In the genomic region with DNA sequence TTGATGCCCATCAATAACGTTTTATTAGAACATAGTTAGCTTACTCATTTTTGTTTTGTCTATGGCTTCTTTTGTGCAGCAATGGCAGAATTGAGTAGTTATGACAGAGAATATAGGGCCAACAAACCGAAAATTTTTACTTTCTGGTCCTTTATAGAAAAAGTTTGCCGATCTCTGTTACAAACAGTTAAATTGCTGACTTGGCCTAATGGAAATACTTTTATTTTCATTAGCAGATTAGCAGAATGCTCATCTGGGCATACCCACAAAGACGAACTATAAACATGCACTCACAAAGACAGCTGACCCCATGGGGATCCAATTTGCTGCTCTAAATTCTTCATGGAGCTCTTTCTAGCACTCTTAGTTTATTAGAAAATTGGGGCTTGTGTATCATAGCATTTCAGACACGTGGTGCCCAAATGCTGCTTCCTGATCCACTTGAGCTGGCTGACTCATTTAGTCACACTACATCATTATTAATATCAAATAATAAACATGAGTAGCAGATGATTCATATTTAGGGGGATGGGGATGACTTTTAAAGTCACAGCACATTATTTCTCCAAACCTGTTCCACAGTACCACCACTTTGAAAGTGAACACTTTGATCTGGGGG, we compare ENCODE assay signal across 16 cellular contexts.
A peak's percentile ranks its signal among the peaks of the same experiment; 100 is the strongest.
DNase-seq lines count a peak whose midpoint lies in the region; ATAC-seq, FAIRE-seq and TF ChIP-seq lines count a peak whose summit lies in the region.
"Had no signal": no experiment of that assay in that cellular context is flagged by ENCODE, and none has a peak within 500 bp of the region (broad histone marks: within the 10 kb centered on the region; RNA-seq: fewer than 3 reads in every experiment).

No MANE protein-coding gene starts in this region.

- WGBS in neuronal stem cell (ENCODE audit: extremely low coverage in 2 of 2, insufficient read length in 2 of 2, insufficient replicate concordance in 1 of 2), 2 donors, result no CpG with 5 or more reads among the region's 5 CpGs

- peak; percentile 80 for DNase-seq in EL
- DNase-seq in NCI-H524 treated with DMSO at 0.1 percent for 48 hours (lab: John Stamatoyannopoulos, UW), result peak; percentile 55
- peak; percentile 88 for DNase-seq in endothelial cell of umbilical vein (ENCODE audit: low read depth, low spot score)
- DNase-seq in osteocyte (ENCODE audit: extremely low spot score, unreplicated experiment), result no peak
- no peak for DNase-seq in neuronal stem cell (ENCODE audit: low spot score)
- no peak for DNase-seq in activated CD8-positive, alpha-beta memory T cell treated with anti-CD3 and anti-CD28 coated beads, Interleukin-2, amount 10 ng/mL, durations not matched to agents 7 days and 5 days
- DNase-seq in type B pancreatic cell (ENCODE audit: extremely low spot score, unreplicated experiment), result no peak
- DNase-seq in stimulated activated naive B cell treated with anti-CD40 and anti-IgM and Interleukin-4, amounts not matched to agents 10 μg/mL and 1 μg/mL and 100 μg/mL, for 72 hours, result no peak
- DNase-seq: activated CD4-positive, CD25-positive, alpha-beta regulatory T cell; central memory CD4-positive, alpha-beta T cell; DND-41; head of caudate nucleus; NCI-H1930; Peyer's patch; thyroid gland had no signal

- H3K9ac ChIP-seq in endothelial cell of umbilical vein (replicated peaks; ENCODE audit: extremely low read depth, insufficient read depth, low read length) (peak overlapping the region; percentile 53), neuronal stem cell (ENCODE audit: low read depth, low read length, poor library complexity) (no peak overlapping the region)

- no peaks in the 10 kb centered on the region for H3K27me3 Mint-ChIP-seq in osteocyte (ENCODE audit: unreplicated experiment)
- H3K27me3 Mint-ChIP-seq in activated CD8-positive, alpha-beta memory T cell treated with anti-CD3 and anti-CD28 coated beads, Interleukin-2, amount 10 ng/mL, durations not matched to agents 7 days and 5 days, result no peaks in the 10 kb centered on the region
- H3K27me3 Mint-ChIP-seq in type B pancreatic cell, result peaks cover 9% of the 10 kb centered on the region
- no peaks in the 10 kb centered on the region for H3K27me3 Mint-ChIP-seq in stimulated activated naive B cell treated with anti-CD40 and anti-IgM and Interleukin-4, amounts not matched to agents 10 μg/mL and 1 μg/mL and 100 μg/mL, for 72 hours
- H3K27me3 Mint-ChIP-seq: memory B cell had no signal

- no peak overlapping the region for H2BK15ac ChIP-seq in neuronal stem cell (ENCODE audit: low read length)

- FAIRE-seq in endothelial cell of umbilical vein (lab: Jason Lieb, UNC), result peak; percentile 56

- intact Hi-C loops in endothelial cell of umbilical vein (cut with micrococcal nuclease), result loop anchor here (1.0 to 10.0 kb wide), 3 partner anchors 14 to 1347 kb away; partner anchors contain the start of gene FHIT

- no peak for ATAC-seq in activated CD8-positive, alpha-beta memory T cell treated with anti-CD3 and anti-CD28 coated beads, Interleukin-2, amount 10 ng/mL, durations not matched to agents 7 days and 5 days
- ATAC-seq in stimulated activated naive B cell treated with anti-CD40 and anti-IgM and Interleukin-4, amounts not matched to agents 10 μg/mL and 1 μg/mL and 100 μg/mL, for 72 hours (replicated peaks), result no peak

- no peaks in the 10 kb centered on the region for H3K9me3 ChIP-seq in endothelial cell of umbilical vein (replicated peaks; ENCODE audit: control insufficient read depth, insufficient read depth, low read length)
- H3K9me3 ChIP-seq in neuronal stem cell (replicated peaks in 1 of 2; ENCODE audit: control insufficient read depth in 2 of 2, insufficient read depth in 1 of 2, low read depth in 1 of 2, low read length in 2 of 2), result no peaks in the 10 kb centered on the region
- H3K9me3 ChIP-seq: Peyer's patch, thyroid gland had no signal

- H3K4me3 Mint-ChIP-seq in osteocyte (ENCODE audit: unreplicated experiment) (no peak overlapping the region), type B pancreatic cell (no peak overlapping the region)
- no peak overlapping the region for H3K4me3 Mint-ChIP-seq in activated CD8-positive, alpha-beta memory T cell treated with anti-CD3 and anti-CD28 coated beads, Interleukin-2, amount 10 ng/mL, durations not matched to agents 7 days and 5 days
- H3K4me3 Mint-ChIP-seq in stimulated activated naive B cell treated with anti-CD40 and anti-IgM and Interleukin-4, amounts not matched to agents 10 μg/mL and 1 μg/mL and 100 μg/mL, for 72 hours, result no peak overlapping the region
- H3K4me3 Mint-ChIP-seq: memory B cell had no signal

- no peaks in the 10 kb centered on the region for H3K36me3 Mint-ChIP-seq in osteocyte (ENCODE audit: unreplicated experiment)
- no peaks in the 10 kb centered on the region for H3K36me3 Mint-ChIP-seq in activated CD8-positive, alpha-beta memory T cell treated with anti-CD3 and anti-CD28 coated beads, Interleukin-2, amount 10 ng/mL, durations not matched to agents 7 days and 5 days
- no peaks in the 10 kb centered on the region for H3K36me3 Mint-ChIP-seq in type B pancreatic cell
- H3K36me3 Mint-ChIP-seq in stimulated activated naive B cell treated with anti-CD40 and anti-IgM and Interleukin-4, amounts not matched to agents 10 μg/mL and 1 μg/mL and 100 μg/mL, for 72 hours, result no peaks in the 10 kb centered on the region
- H3K36me3 Mint-ChIP-seq: memory B cell had no signal

- H3K4me1 ChIP-seq in endothelial cell of umbilical vein (ENCODE audit: control insufficient read depth, extremely low read depth, insufficient read depth, low read length), result peaks cover 57% of the 10 kb centered on the region
- peaks cover 0 to 3% of the 10 kb centered on the region in 2 donors for H3K4me1 ChIP-seq in neuronal stem cell (ENCODE audit: control insufficient read depth in 2 of 2, insufficient read depth in 1 of 2, low read depth in 1 of 2, low read length in 2 of 2)
- H3K4me1 ChIP-seq: Peyer's patch had no signal

- H3K27me3 ChIP-seq in endothelial cell of umbilical vein (ENCODE audit: control insufficient read depth in 2 of 2, insufficient read depth in 2 of 2, low read length in 2 of 2) (no peaks in the 10 kb centered on the region), neuronal stem cell (ENCODE audit: control insufficient read depth in 3 of 3, insufficient read depth in 3 of 3, low read depth in 1 of 3, low read length in 3 of 3) (no peaks in the 10 kb centered on the region)
- H3K27me3 ChIP-seq: Peyer's patch, thyroid gland had no signal

- no peak for TF ChIP-seq CTCF in endothelial cell of umbilical vein (IDR thresholded peaks at IDR 0.05; ENCODE audit: extremely low read depth in 1 of 2, insufficient read depth in 1 of 2, low read depth in 1 of 2, low read length in 2 of 2)
- no peak for TF ChIP-seq CTCF in osteocyte (IDR thresholded peaks at IDR 0.05)
- TF ChIP-seq CTCF in type B pancreatic cell (conservative IDR thresholded peaks at IDR 0.05), result no peak

- no peak overlapping the region for H3K4ac ChIP-seq in neuronal stem cell (ENCODE audit: low read length)

- no peak overlapping the region for H4K8ac ChIP-seq in neuronal stem cell (ENCODE audit: low read depth, low read length)

- POLR2A ChIA-PET in endothelial cell of umbilical vein (lab: Charles Lee), result interaction anchor here (1.0 kb wide), 1 partner anchor 20 kb away, joined by 4 read pairs; no protein-coding TSS in a partner anchor

- H3K4me1 Mint-ChIP-seq in osteocyte (ENCODE audit: unreplicated experiment) (peaks cover 46% of the 10 kb centered on the region), type B pancreatic cell (ENCODE audit: unreplicated experiment) (peaks cover 23% of the 10 kb centered on the region)
- H3K4me1 Mint-ChIP-seq in activated CD8-positive, alpha-beta memory T cell treated with anti-CD3 and anti-CD28 coated beads, Interleukin-2, amount 10 ng/mL, durations not matched to agents 7 days and 5 days, result no peaks in the 10 kb centered on the region
- no peaks in the 10 kb centered on the region for H3K4me1 Mint-ChIP-seq in stimulated activated naive B cell treated with anti-CD40 and anti-IgM and Interleukin-4, amounts not matched to agents 10 μg/mL and 1 μg/mL and 100 μg/mL, for 72 hours
- H3K4me1 Mint-ChIP-seq: memory B cell had no signal

- H2BK12ac ChIP-seq in neuronal stem cell (ENCODE audit: low read length), result no peak overlapping the region

- peak; percentile 31 for TF ChIP-seq POLR2A in endothelial cell of umbilical vein (IDR thresholded peaks at IDR 0.05; ENCODE audit: low read depth, low read length)

- no peaks in the 10 kb centered on the region for H4K20me1 ChIP-seq in endothelial cell of umbilical vein (replicated peaks; ENCODE audit: control insufficient read depth, extremely low read depth, insufficient read depth, low read length)

- H3K36me3 ChIP-seq in endothelial cell of umbilical vein (ENCODE audit: control insufficient read depth in 2 of 2, extremely low read depth in 1 of 2, insufficient read depth in 2 of 2, low read length in 2 of 2), result no peaks in the 10 kb centered on the region
- no peaks in the 10 kb centered on the region for H3K36me3 ChIP-seq in neuronal stem cell (replicated peaks in 1 of 2; ENCODE audit: control insufficient read depth in 2 of 2, insufficient read depth in 2 of 2, low read length in 2 of 2)
- H3K36me3 ChIP-seq: Peyer's patch, thyroid gland had no signal

- no peak overlapping the region for H2AK5ac ChIP-seq in neuronal stem cell (ENCODE audit: low read depth, low read length)

- peak overlapping the region; percentile 27 for H2AFZ ChIP-seq in endothelial cell of umbilical vein (ENCODE audit: low read depth, low read length)
- H2AFZ ChIP-seq in neuronal stem cell (ENCODE audit: low read length), result no peak overlapping the region

- no peaks in the 10 kb centered on the region for H3K79me1 ChIP-seq in neuronal stem cell (ENCODE audit: low read depth, low read length)

- H3K27ac ChIP-seq in endothelial cell of umbilical vein (ENCODE audit: insufficient read depth, low read depth, low read length), result peak overlapping the region; percentile 98
- no peak overlapping the region for H3K27ac ChIP-seq in neuronal stem cell (replicated peaks; ENCODE audit: low read length)
- H3K27ac ChIP-seq: Peyer's patch, thyroid gland had no signal

- H3K4me3 ChIP-seq in endothelial cell of umbilical vein (replicated peaks in 1 of 3; ENCODE audit: insufficient read depth in 1 of 3, low read depth in 1 of 3, low read length in 3 of 3) (no peak overlapping the region), neuronal stem cell (ENCODE audit: low read length in 2 of 2) (no peak overlapping the region)
- H3K4me3 ChIP-seq: Peyer's patch, thyroid gland had no signal

- CTCF ChIA-PET in endothelial cell of umbilical vein (lab: Charles Lee), result interaction anchor here (0.6 to 1.6 kb wide), 7 partner anchors 9 to 42 kb away, joined by 3 to 14 read pairs (median 4); no protein-coding TSS in a partner anchor
- CTCF ChIA-PET in activated CD8-positive, alpha-beta memory T cell treated with anti-CD3 and anti-CD28 coated beads, Interleukin-2, amount 10 ng/mL, durations not matched to agents 7 days and 5 days (lab: Charles Lee), result no interaction called here

- BruUV-seq in endothelial cell of umbilical vein (replicated peaks; lab: Mats Ljungman, UMichigan), result TSS peak; percentile 43

- H3K4me2 ChIP-seq in endothelial cell of umbilical vein (ENCODE audit: insufficient read depth, low read length), result peak overlapping the region; percentile 40
- H3K4me2 ChIP-seq in neuronal stem cell (ENCODE audit: insufficient read depth, low read length, poor library complexity, severe bottlenecking), result no peak overlapping the region

- H2BK5ac ChIP-seq in neuronal stem cell (ENCODE audit: low read length), result no peak overlapping the region

- H4K91ac ChIP-seq in neuronal stem cell (ENCODE audit: low read depth, low read length, poor library complexity), result no peak overlapping the region

- no peak overlapping the region for H3K23ac ChIP-seq in neuronal stem cell (ENCODE audit: low read depth, low read length, poor library complexity)

- H2BK120ac ChIP-seq in neuronal stem cell (ENCODE audit: low read depth, low read length), result no peak overlapping the region

- H3K79me2 ChIP-seq in endothelial cell of umbilical vein (ENCODE audit: control insufficient read depth, insufficient read depth, low read length), result no peaks in the 10 kb centered on the region

- dilution Hi-C loops in endothelial cell of umbilical vein (cut with MboI; ENCODE audit: extremely low pct_ligation_motif_present, low sequenced_read_pairs), result no loop called here

- H3K18ac ChIP-seq in neuronal stem cell (ENCODE audit: low read length), result no peak overlapping the region

- H3K9me3 Mint-ChIP-seq in osteocyte (ENCODE audit: unreplicated experiment) (no peaks in the 10 kb centered on the region), type B pancreatic cell (no peaks in the 10 kb centered on the region)
- H3K9me3 Mint-ChIP-seq in activated CD8-positive, alpha-beta memory T cell treated with anti-CD3 and anti-CD28 coated beads, Interleukin-2, amount 10 ng/mL, durations not matched to agents 7 days and 5 days (ENCODE audit: low read depth), result no peaks in the 10 kb centered on the region
- H3K9me3 Mint-ChIP-seq in stimulated activated naive B cell treated with anti-CD40 and anti-IgM and Interleukin-4, amounts not matched to agents 10 μg/mL and 1 μg/mL and 100 μg/mL, for 72 hours, result no peaks in the 10 kb centered on the region
- H3K9me3 Mint-ChIP-seq: memory B cell had no signal

- H3K27ac Mint-ChIP-seq in osteocyte (ENCODE audit: unreplicated experiment), result peak overlapping the region; percentile 56
- H3K27ac Mint-ChIP-seq in activated CD8-positive, alpha-beta memory T cell treated with anti-CD3 and anti-CD28 coated beads, Interleukin-2, amount 10 ng/mL, durations not matched to agents 7 days and 5 days, result no peak overlapping the region
- H3K27ac Mint-ChIP-seq in type B pancreatic cell, result no peak overlapping the region
- H3K27ac Mint-ChIP-seq in stimulated activated naive B cell treated with anti-CD40 and anti-IgM and Interleukin-4, amounts not matched to agents 10 μg/mL and 1 μg/mL and 100 μg/mL, for 72 hours, result no peak overlapping the region
- H3K27ac Mint-ChIP-seq: memory B cell had no signal

- H3K14ac ChIP-seq in neuronal stem cell (ENCODE audit: low read length), result no peak overlapping the region

- H3K9me1 ChIP-seq in endothelial cell of umbilical vein (replicated peaks; ENCODE audit: control insufficient read depth, extremely low read depth, insufficient read depth, low read length), result no peaks in the 10 kb centered on the region

Comparison
In these comparisons a context has a peak if more than half of its experiments do, and no peak if none do; other contexts are left out.
1. DNase-seq: peak in EL (single experiment), NCI-H524 treated with DMSO at 0.1 percent for 48 hours (single experiment) and endothelial cell of umbilical vein (single experiment); none in osteocyte (single experiment), neuronal stem cell (single experiment), activated CD8-positive, alpha-beta memory T cell treated with anti-CD3 and anti-CD28 coated beads, Interleukin-2, amount 10 ng/mL, durations not matched to agents 7 days and 5 days (single experiment), type B pancreatic cell (single experiment) and stimulated activated naive B cell treated with anti-CD40 and anti-IgM and Interleukin-4, amounts not matched to agents 10 μg/mL and 1 μg/mL and 100 μg/mL, for 72 hours (single experiment).